Comparison of ENCODE assay signal across 15 cellular contexts in genomic region chr4:88286897-88287296, GRCh38. TPM values are rescaled to one million over a fixed set of nuclear protein-coding genes. Genes with fewer than 3 reads are reported as not detected.
DNase-seq lines count a peak whose midpoint lies in the region; TF ChIP-seq lines count a peak whose summit lies in the region.
"Had no signal": no experiment of that assay in that cellular context is flagged by ENCODE, and none has a peak within 500 bp of the region (broad histone marks: within the 10 kb centered on the region; RNA-seq: fewer than 3 reads in every experiment).

No MANE protein-coding gene starts in this region.

- no peak overlapping the region for H3K4ac ChIP-seq in mesenchymal stem cell (ENCODE audit: low read depth in 1 of 2, low read length in 2 of 2)

- H2BK12ac ChIP-seq in mesenchymal stem cell (ENCODE audit: low read length in 2 of 2): no peak overlapping the region

- no peak overlapping the region for H3K23ac ChIP-seq in mesenchymal stem cell (ENCODE audit: low read length in 2 of 2)

- no peak overlapping the region for H2AFZ ChIP-seq in mesenchymal stem cell (ENCODE audit: low read depth, low read length)

- H3K4me1 ChIP-seq in adipocyte (ENCODE audit: control insufficient read depth, insufficient read depth, low read length) (peaks cover 23% of the 10 kb centered on the region), mesenchymal stem cell (ENCODE audit: control insufficient read depth, insufficient read depth, low read depth, low read length) (peaks cover 4% of the 10 kb centered on the region), tibial nerve (peaks cover 0 to 54% (median 17%) of the 10 kb centered on the region in 4 donors)

- no peak overlapping the region for H3K18ac ChIP-seq in mesenchymal stem cell (ENCODE audit: low read depth in 1 of 2, low read length in 2 of 2)

- no peak overlapping the region for H2BK120ac ChIP-seq in mesenchymal stem cell (ENCODE audit: low read depth, low read length)

- H3K9ac ChIP-seq in adipocyte (ENCODE audit: low read length) (peak overlapping the region; percentile 59), mesenchymal stem cell (ENCODE audit: low read length) (peak overlapping the region; percentile 55)
- H3K9ac ChIP-seq: BLaER1 had no signal

- H3K4me3 ChIP-seq in adipocyte (ENCODE audit: low read length) (no peak overlapping the region), mesenchymal stem cell (ENCODE audit: insufficient read depth in 1 of 2, low read depth in 1 of 2, low read length in 2 of 2) (no peak overlapping the region), tibial nerve (no peak overlapping the region)
- H3K4me3 ChIP-seq: BLaER1, Peyer's patch had no signal

- H3K27me3 ChIP-seq in adipocyte (replicated peaks; ENCODE audit: control insufficient read depth, insufficient read depth, low read length): no peaks in the 10 kb centered on the region
- H3K27me3 ChIP-seq in mesenchymal stem cell (ENCODE audit: control insufficient read depth in 1 of 2, insufficient read depth in 1 of 2, low read length in 2 of 2): no peaks in the 10 kb centered on the region
- no peaks in the 10 kb centered on the region for H3K27me3 ChIP-seq in tibial nerve
- H3K27me3 ChIP-seq: BLaER1, Peyer's patch had no signal

- H3K4me2 ChIP-seq in mesenchymal stem cell (ENCODE audit: low read length, poor library complexity, severe bottlenecking): no peak overlapping the region
- H3K4me2 ChIP-seq: BLaER1 had no signal

- no peak overlapping the region for H2BK5ac ChIP-seq in mesenchymal stem cell (ENCODE audit: low read depth, low read length, poor library complexity, severe bottlenecking)

- H2AK5ac ChIP-seq in mesenchymal stem cell (ENCODE audit: low read length, severe bottlenecking): no peak overlapping the region

- no peaks in the 10 kb centered on the region for H3K36me3 ChIP-seq in adipocyte (ENCODE audit: control insufficient read depth, insufficient read depth, low read length, severe bottlenecking)
- no peaks in the 10 kb centered on the region for H3K36me3 ChIP-seq in mesenchymal stem cell (ENCODE audit: control insufficient read depth in 1 of 2, insufficient read depth in 2 of 2, low read depth in 1 of 2, low read length in 2 of 2)
- H3K36me3 ChIP-seq in tibial nerve: no peaks in the 10 kb centered on the region
- H3K36me3 ChIP-seq: BLaER1, Peyer's patch had no signal

- H3K9me3 ChIP-seq in adipocyte (ENCODE audit: control insufficient read depth, low read length) (no peaks in the 10 kb centered on the region), mesenchymal stem cell (ENCODE audit: control insufficient read depth, low read length) (no peaks in the 10 kb centered on the region), tibial nerve (no peaks in the 10 kb centered on the region)
- H3K9me3 ChIP-seq: BLaER1, Peyer's patch had no signal

- H3K27ac ChIP-seq in mesenchymal stem cell (ENCODE audit: low read length, poor library complexity, severe bottlenecking) (no peak overlapping the region), tibial nerve (peak overlapping the region; percentile 64 to 100 (median 84))
- H3K27ac ChIP-seq: BLaER1, Peyer's patch had no signal

- TF ChIP-seq CTCF in tibial nerve (IDR thresholded peaks at IDR 0.05): no peak

- H4K8ac ChIP-seq in mesenchymal stem cell (ENCODE audit: low read length): no peak overlapping the region

- no peaks in the 10 kb centered on the region for H3K79me1 ChIP-seq in mesenchymal stem cell (replicated peaks; ENCODE audit: low read length, poor library complexity, severe bottlenecking)

- no peak overlapping the region for H2BK15ac ChIP-seq in mesenchymal stem cell (ENCODE audit: low read depth, poor library complexity, severe bottlenecking)

- H4K91ac ChIP-seq in mesenchymal stem cell (ENCODE audit: low read length): no peak overlapping the region

- peak; percentile 61 to 73 for TF ChIP-seq EP300 in tibial nerve (IDR thresholded peaks at IDR 0.05)

- peak; percentile 39 for DNase-seq in adipocyte (ENCODE audit: low read depth)
- DNase-seq in dedifferentiated amniotic fluid mesenchymal stem cell (ENCODE audit: extremely low spot score): peak; percentile 22
- peak; percentile 40 for DNase-seq in mesenchymal stem cell
- DNase-seq in tibial nerve (ENCODE audit: low spot score in 2 of 2): no peak
- no peak for DNase-seq in NCI-H748 (lab: John Stamatoyannopoulos, UW; ENCODE audit: unreplicated experiment)
- no peak for DNase-seq in NCI-H128 (lab: John Stamatoyannopoulos, UW; ENCODE audit: unreplicated experiment)
- DNase-seq in putamen (ENCODE audit: low spot score): no peak
- DNase-seq: activated CD8-positive, alpha-beta memory T cell treated with anti-CD3 and anti-CD28 coated beads, Interleukin-2, amount 50 U/mL, for 4 hours; activated naive CD4-positive, alpha-beta T cell; left colon; NCI-H1930; NCI-H69; Peyer's patch; SW 1271 had no signal

- H3K14ac ChIP-seq in mesenchymal stem cell (ENCODE audit: low read length in 2 of 2): no peak overlapping the region

- no peak for TF ChIP-seq POLR2A in tibial nerve (IDR thresholded peaks at IDR 0.05)

RNA-seq across cellular contexts. Expression of gene PPM1K, which starts 2.5 kb away (rescaled TPM):
- 11.3 TPM for polyA plus RNA-seq in mesenchymal stem cell (2013, experiment 1 of 2)
- polyA plus RNA-seq in mesenchymal stem cell (2013, experiment 2 of 2): 11.1 TPM
- total RNA-seq in tibial nerve: 10 to 100 TPM; 35.1 to 84.3 (median 71.1) TPM

Comparison
In these comparisons a context has a peak if more than half of its experiments do, and no peak if none do; other contexts are left out.
1. DNase-seq: peak in adipocyte (single experiment), dedifferentiated amniotic fluid mesenchymal stem cell (single experiment) and mesenchymal stem cell (single experiment); none in tibial nerve (0 of 2), NCI-H748 (single experiment), NCI-H128 (single experiment) and putamen (single experiment).